Comparison of ENCODE assay signal across 18 cellular contexts in the genomic region with DNA sequence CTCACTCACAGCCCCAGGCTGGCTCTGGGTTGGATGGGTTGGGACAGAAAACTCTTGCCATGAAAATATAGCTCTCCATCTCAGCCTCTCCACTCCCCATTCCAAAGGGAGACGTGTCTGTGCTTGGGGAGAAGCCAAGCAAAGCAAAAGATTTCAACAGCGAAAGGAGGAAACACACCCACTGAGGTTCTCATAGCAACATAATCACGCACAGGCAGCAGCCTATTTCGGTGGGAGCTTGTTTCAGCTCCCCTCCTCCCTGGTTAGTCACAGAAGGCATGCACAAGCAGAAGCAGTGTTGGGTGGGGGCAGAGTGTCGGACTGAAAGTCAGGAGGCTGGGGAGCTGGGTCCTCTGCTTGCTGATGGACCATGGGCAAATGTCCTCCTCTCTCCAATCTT. TPM values are rescaled to one million over a fixed set of nuclear protein-coding genes. Genes with fewer than 3 reads are reported as not detected.
DNase-seq lines count a peak whose midpoint lies in the region; ATAC-seq, FAIRE-seq and TF ChIP-seq lines count a peak whose summit lies in the region.
"Had no signal": no experiment of that assay in that cellular context is flagged by ENCODE, and none has a peak within 500 bp of the region (broad histone marks: within the 10 kb centered on the region; RNA-seq: fewer than 3 reads in every experiment).

No MANE protein-coding gene starts in this region.

- H3K4me3 ChIP-seq in GM23248 = no peak overlapping the region
- H3K4me3 ChIP-seq in astrocyte (ENCODE audit: insufficient read depth, low read depth, low read length) = no peak overlapping the region
- H3K4me3 ChIP-seq in fibroblast of the aortic adventitia (ENCODE audit: low read depth, low read length) = no peak overlapping the region
- H3K4me3 ChIP-seq in osteoblast (ENCODE audit: insufficient read depth, low read length) = no peak overlapping the region
- H3K4me3 ChIP-seq: BLaER1 treated with 17β-estradiol and CSF1 and Interleukin-3, amounts not matched to agents 10 nM and 100 nM; colonic mucosa; testis had no signal

- no peaks in the 10 kb centered on the region for H3K9me2 ChIP-seq in GM23248 (ENCODE audit: insufficient read depth)

- peaks cover 57% of the 10 kb centered on the region for H3K27me3 ChIP-seq in GM23248 (replicated peaks; ENCODE audit: insufficient read depth)
- H3K27me3 ChIP-seq in astrocyte (ENCODE audit: insufficient read depth, low read length) = peaks cover 56% of the 10 kb centered on the region
- peaks cover 49% of the 10 kb centered on the region for H3K27me3 ChIP-seq in osteoblast (ENCODE audit: insufficient read depth, low read length)
- H3K27me3 ChIP-seq: testis had no signal

- H4K20me1 ChIP-seq in GM23248 (ENCODE audit: insufficient read depth) (no peaks in the 10 kb centered on the region), astrocyte (ENCODE audit: insufficient read depth, low read length) (no peaks in the 10 kb centered on the region), osteoblast (ENCODE audit: insufficient read depth, low read length) (no peaks in the 10 kb centered on the region)

- ATAC-seq in GM21619 (IDR thresholded peaks at IDR 0.05; ENCODE audit: unreplicated experiment) = no peak
- ATAC-seq: activated T-cell treated with anti-CD3 and anti-CD28 coated beads, Interleukin-2, amount 50 U/mL, for 4 hours; esophagus mucosa; left ventricle myocardium superior had no signal

- H2AFZ ChIP-seq in GM23248 = no peak overlapping the region
- no peak overlapping the region for H2AFZ ChIP-seq in astrocyte (ENCODE audit: low read depth, low read length)
- no peak overlapping the region for H2AFZ ChIP-seq in osteoblast (ENCODE audit: low read length)

- H3K4me1 ChIP-seq in GM23248 (ENCODE audit: insufficient read depth) (no peaks in the 10 kb centered on the region), astrocyte (ENCODE audit: insufficient read depth, low read length) (no peaks in the 10 kb centered on the region), osteoblast (ENCODE audit: insufficient read depth, low read length) (no peaks in the 10 kb centered on the region)
- H3K4me1 ChIP-seq: colonic mucosa had no signal

- no peak overlapping the region for H3K9ac ChIP-seq in GM23248
- no peak overlapping the region for H3K9ac ChIP-seq in astrocyte (ENCODE audit: low read length)
- H3K9ac ChIP-seq: BLaER1 treated with 17β-estradiol and CSF1 and Interleukin-3, amounts not matched to agents 10 nM and 100 nM had no signal

- H3F3A ChIP-seq in GM23248 (ENCODE audit: insufficient read depth) = no peaks in the 10 kb centered on the region

- H3K79me2 ChIP-seq in GM23248 (ENCODE audit: insufficient read depth) (no peaks in the 10 kb centered on the region), astrocyte (ENCODE audit: insufficient read depth, low read length) (no peaks in the 10 kb centered on the region), osteoblast (ENCODE audit: insufficient read depth, low read length) (no peaks in the 10 kb centered on the region)

- no peak overlapping the region for H3K4me3 Mint-ChIP-seq in astrocyte (ENCODE audit: unreplicated experiment)
- no peak overlapping the region for H3K4me3 Mint-ChIP-seq in activated naive CD8-positive, alpha-beta T cell treated with anti-CD3 and anti-CD28 coated beads for 36 hours
- H3K4me3 Mint-ChIP-seq: activated T-cell treated with anti-CD3 and anti-CD28 coated beads, Interleukin-2, amount 50 U/mL, for 4 hours had no signal

- 2 to 7% methylated on average over 5 of the region's 5 CpGs for WGBS in GM23248 (ENCODE audit: low coverage in 1 of 2, low lambda C conversion rate in 2 of 2, missing lambda C conversion rate in 2 of 2), 2 experiments

- no peak overlapping the region for H3K27ac Mint-ChIP-seq in astrocyte (ENCODE audit: unreplicated experiment)
- no peak overlapping the region for H3K27ac Mint-ChIP-seq in activated naive CD8-positive, alpha-beta T cell treated with anti-CD3 and anti-CD28 coated beads for 36 hours

- H3K9me3 ChIP-seq in GM23248 (ENCODE audit: low read depth) (no peaks in the 10 kb centered on the region), astrocyte (ENCODE audit: insufficient read depth, low read depth, low read length) (no peaks in the 10 kb centered on the region), osteoblast (ENCODE audit: low read depth, low read length) (no peaks in the 10 kb centered on the region)
- H3K9me3 ChIP-seq: colonic mucosa, testis had no signal

- H3K27me3 Mint-ChIP-seq in astrocyte (ENCODE audit: low read depth, unreplicated experiment) = peaks cover 68% of the 10 kb centered on the region
- peaks cover 67% of the 10 kb centered on the region for H3K27me3 Mint-ChIP-seq in activated naive CD8-positive, alpha-beta T cell treated with anti-CD3 and anti-CD28 coated beads for 36 hours

- peak; percentile 39 for DNase-seq in GM23248
- DNase-seq in astrocyte (ENCODE audit: low read depth) = peak; percentile 29
- DNase-seq in fibroblast of the aortic adventitia (ENCODE audit: low read depth) = peak; percentile 50
- peak; percentile 84 for DNase-seq in osteoblast (ENCODE audit: insufficient read length, low spot score, missing footprints)
- no peak for DNase-seq in effector CD4-positive, alpha-beta T cell
- no peak for DNase-seq in activated naive CD8-positive, alpha-beta T cell treated with anti-CD3 and anti-CD28 coated beads for 36 hours
- no peak for DNase-seq in NCI-H2029 treated with DMSO at 0.1 percent for 48 hours (lab: John Stamatoyannopoulos, UW)
- DNase-seq: activated T-cell treated with anti-CD3 and anti-CD28 coated beads, Interleukin-2, amount 50 U/mL, for 4 hours; colonic mucosa; left ventricle myocardium superior; NCI-H1105; NCI-H446; testis had no signal

- H3K4me2 ChIP-seq in GM23248 (ENCODE audit: unreplicated experiment) (no peak overlapping the region), astrocyte (ENCODE audit: low read length) (no peak overlapping the region), osteoblast (ENCODE audit: insufficient read depth, low read length) (no peak overlapping the region)
- H3K4me2 ChIP-seq: BLaER1 treated with 17β-estradiol and CSF1 and Interleukin-3, amounts not matched to agents 10 nM and 100 nM had no signal

- peaks cover 4% of the 10 kb centered on the region for H3K4me1 Mint-ChIP-seq in astrocyte (ENCODE audit: low read depth, unreplicated experiment)
- peaks cover 5% of the 10 kb centered on the region for H3K4me1 Mint-ChIP-seq in activated naive CD8-positive, alpha-beta T cell treated with anti-CD3 and anti-CD28 coated beads for 36 hours

- H3K36me3 ChIP-seq in GM23248 (ENCODE audit: low read depth) (no peaks in the 10 kb centered on the region), astrocyte (ENCODE audit: insufficient read depth, low read length) (no peaks in the 10 kb centered on the region), osteoblast (ENCODE audit: insufficient read depth, low read length) (no peaks in the 10 kb centered on the region)
- H3K36me3 ChIP-seq: BLaER1 treated with 17β-estradiol and CSF1 and Interleukin-3, amounts not matched to agents 10 nM and 100 nM; colonic mucosa had no signal

- in situ Hi-C loops in GM23248 (cut with MboI) = no loop called here

- H3K27ac ChIP-seq in GM23248 (no peak overlapping the region), astrocyte (ENCODE audit: low read depth, low read length) (no peak overlapping the region), osteoblast (ENCODE audit: low read depth, low read length) (no peak overlapping the region)
- H3K27ac ChIP-seq: BLaER1 treated with 17β-estradiol and CSF1 and Interleukin-3, amounts not matched to agents 10 nM and 100 nM; colonic mucosa; testis had no signal

- no peak for FAIRE-seq in astrocyte (lab: Jason Lieb, UNC)

- H3K36me3 Mint-ChIP-seq in astrocyte (ENCODE audit: low read depth, unreplicated experiment) = no peaks in the 10 kb centered on the region
- H3K36me3 Mint-ChIP-seq in activated naive CD8-positive, alpha-beta T cell treated with anti-CD3 and anti-CD28 coated beads for 36 hours = no peaks in the 10 kb centered on the region

- no peak for TF ChIP-seq CTCF in astrocyte (IDR thresholded peaks at IDR 0.05; ENCODE audit: insufficient read depth, low read depth, low read length)
- TF ChIP-seq CTCF in fibroblast of the aortic adventitia (IDR thresholded peaks at IDR 0.05; ENCODE audit: insufficient read depth, low read length) = no peak
- TF ChIP-seq CTCF in osteoblast (IDR thresholded peaks at IDR 0.05; ENCODE audit: extremely low read depth, low read depth, low read length) = no peak

- no peaks in the 10 kb centered on the region for H3K9me3 Mint-ChIP-seq in astrocyte (ENCODE audit: unreplicated experiment)
- no peaks in the 10 kb centered on the region for H3K9me3 Mint-ChIP-seq in activated naive CD8-positive, alpha-beta T cell treated with anti-CD3 and anti-CD28 coated beads for 36 hours
- H3K9me3 Mint-ChIP-seq: activated T-cell treated with anti-CD3 and anti-CD28 coated beads, Interleukin-2, amount 50 U/mL, for 4 hours had no signal

RNA-seq across cellular contexts. Expression of gene PRMT8, which starts 1.9 kb away (rescaled TPM):
- total RNA-seq in GM23248 (2014; rRNA removed; shearing (Covaris generic)) = not detected in 2 replicates
- not detected in 2 replicates for polyA plus RNA-seq in GM23248 (2016; fragmentation: Nextera tagmentation; extraction: Ambion mirVana)
- total RNA-seq in astrocyte (0.09 and 0.24 TPM in 2 replicates), fibroblast of the aortic adventitia (ENCODE audit: low replicate concordance) (not detected in 2 replicates), osteoblast (under 0.01 TPM in 1 of 2 replicates, not detected in the other)
- not detected for total RNA-seq in activated naive CD8-positive, alpha-beta T cell treated with anti-CD3 and anti-CD28 coated beads for 36 hours
- total RNA-seq: activated T-cell treated with anti-CD3 and anti-CD28 coated beads, Interleukin-2, amount 50 U/mL, for 4 hours; colonic mucosa; esophagus mucosa; left ventricle myocardium superior; myocyte; SK-MEL-5 had no signal

Comparison
In these comparisons a context has a peak if more than half of its experiments do, and no peak if none do; other contexts are left out.
1. DNase-seq: peak in GM23248 (single experiment), astrocyte (single experiment), fibroblast of the aortic adventitia (single experiment) and osteoblast (single experiment); none in effector CD4-positive, alpha-beta T cell (single experiment), activated naive CD8-positive, alpha-beta T cell treated with anti-CD3 and anti-CD28 coated beads for 36 hours (single experiment) and NCI-H2029 treated with DMSO at 0.1 percent for 48 hours (single experiment).